Comparison of ENCODE assay signal across 11 cellular contexts in genomic region chr20:50034567-50035170, GRCh38. TPM values are rescaled to one million over a fixed set of nuclear protein-coding genes. Genes with fewer than 3 reads are reported as not detected.
A peak's percentile ranks its signal among the peaks of the same experiment; 100 is the strongest.
DNase-seq lines count a peak whose midpoint lies in the region; ATAC-seq and TF ChIP-seq lines count a peak whose summit lies in the region.
"Had no signal": no experiment of that assay in that cellular context is flagged by ENCODE, and none has a peak within 500 bp of the region (broad histone marks: within the 10 kb centered on the region; RNA-seq: fewer than 3 reads in every experiment).

No MANE protein-coding gene starts in this region.

- ATAC-seq in left cardiac atrium (peak; percentile 34 to 79), sciatic nerve (no peak), HG03159 (IDR thresholded peaks at IDR 0.05; ENCODE audit: unreplicated experiment) (no peak), HG03095 (IDR thresholded peaks at IDR 0.05; ENCODE audit: unreplicated experiment) (no peak)

- H3K27ac Mint-ChIP-seq in HFFc6 = peak overlapping the region; percentile 95

- H3K36me3 ChIP-seq in adipocyte (ENCODE audit: control insufficient read depth, insufficient read depth, low read length, severe bottlenecking) (no peaks in the 10 kb centered on the region), suprapubic skin (no peaks in the 10 kb centered on the region)
- H3K36me3 ChIP-seq: cardiac muscle cell had no signal

- no peak overlapping the region for H3K4me3 Mint-ChIP-seq in HFFc6

- peaks cover 3% of the 10 kb centered on the region for H3K36me3 Mint-ChIP-seq in HFFc6 (ENCODE audit: low read depth)

- H3K4me1 Mint-ChIP-seq in HFFc6 (ENCODE audit: low read depth) = peaks cover 52% of the 10 kb centered on the region

- peaks cover 1% of the 10 kb centered on the region for H3K27me3 Mint-ChIP-seq in HFFc6 (ENCODE audit: insufficient read depth)

- peaks cover 4% of the 10 kb centered on the region for H3K9me3 Mint-ChIP-seq in HFFc6

- peak overlapping the region; percentile 49 for H3K27ac ChIP-seq in suprapubic skin
- H3K27ac ChIP-seq: cardiac muscle cell had no signal

- H3K4me1 ChIP-seq in adipocyte (ENCODE audit: control insufficient read depth, insufficient read depth, low read length) (peaks cover 36% of the 10 kb centered on the region), suprapubic skin (peaks cover 46% of the 10 kb centered on the region)

- H3K27me3 ChIP-seq in adipocyte (replicated peaks; ENCODE audit: control insufficient read depth, insufficient read depth, low read length) (no peaks in the 10 kb centered on the region), suprapubic skin (no peaks in the 10 kb centered on the region)
- H3K27me3 ChIP-seq: cardiac muscle cell had no signal

- WGBS in suprapubic skin = 38% methylated on average over 7 of the region's 9 CpGs

- TF ChIP-seq CTCF in HFFc6 (IDR thresholded peaks at IDR 0.05) (no peak), suprapubic skin (IDR thresholded peaks at IDR 0.05) (no peak)

- TF ChIP-seq EP300 in suprapubic skin (IDR thresholded peaks at IDR 0.05) = no peak

- no peaks in the 10 kb centered on the region for H3K9me3 ChIP-seq in adipocyte (ENCODE audit: control insufficient read depth, low read length)
- no peaks in the 10 kb centered on the region for H3K9me3 ChIP-seq in suprapubic skin

- TF ChIP-seq POLR2A in suprapubic skin (IDR thresholded peaks at IDR 0.05) = no peak

- intact Hi-C loops in left cardiac atrium (cut with DNase I) (no loop called here), sciatic nerve (cut with DNase I) (no loop called here)

- H3K4me3 ChIP-seq in adipocyte (ENCODE audit: low read length) = no peak overlapping the region
- no peak overlapping the region for H3K4me3 ChIP-seq in suprapubic skin
- H3K4me3 ChIP-seq: cardiac muscle cell had no signal

- DNase-seq in HFFc6 = no peak
- DNase-seq in adipocyte (ENCODE audit: low read depth) = peak; percentile 46
- peak; percentile 67 for DNase-seq in left cardiac atrium
- DNase-seq in suprapubic skin (ENCODE audit: low spot score in 2 of 2) = no peak
- no peak for DNase-seq in sciatic nerve (ENCODE audit: low spot score)
- DNase-seq: activated CD8-positive, alpha-beta memory T cell treated with anti-CD3 and anti-CD28 coated beads for 24 hours; GDM1; NCI-H2171 had no signal

- H3K9ac ChIP-seq in adipocyte (ENCODE audit: low read length) = peak overlapping the region; percentile 6

RNA-seq across cellular contexts. Expression of gene SNAI1, which starts 51.9 kb away (rescaled TPM):
- 1 to 10 TPM; 4.7 to 6.8 (median 5.2) TPM for total RNA-seq in HFFc6 (2021; fragmentation: NEBNext Ultra II Directional; extraction: Animal tissue kit (Norgen Biotek cat#: 25700))
- total RNA-seq in left cardiac atrium (1 to 10 TPM; 2.7 to 8.5 TPM), suprapubic skin (1 to 10 TPM in 3 of 4 donors, under 1 TPM in 1; 0.56 to 4.1 (median 1.4) TPM), sciatic nerve (32.6 TPM)

Comparison
In these comparisons a context has a peak if more than half of its experiments do, and no peak if none do; other contexts are left out.
1. DNase-seq: peak in adipocyte (single experiment) and left cardiac atrium (single experiment); none in HFFc6 (single experiment), suprapubic skin (0 of 2) and sciatic nerve (single experiment).
2. ATAC-seq: peak in left cardiac atrium (2 of 2); none in sciatic nerve (single experiment), HG03159 (single experiment) and HG03095 (single experiment).